Comparison of ENCODE assay signal across 28 cellular contexts in genomic region chr17:70239391-70239826, GRCh38.
DNase-seq lines count a peak whose midpoint lies in the region; ATAC-seq and TF ChIP-seq lines count a peak whose summit lies in the region.
"Had no signal": no experiment of that assay in that cellular context is flagged by ENCODE, and none has a peak within 500 bp of the region (broad histone marks: within the 10 kb centered on the region; RNA-seq: fewer than 3 reads in every experiment).

No MANE protein-coding gene starts in this region.

- no peaks in the 10 kb centered on the region for H3K27me3 Mint-ChIP-seq in mesothelial cell of epicardium (ENCODE audit: low read depth)
- H3K27me3 Mint-ChIP-seq: activated naive CD8-positive, alpha-beta T cell treated with anti-CD3 and anti-CD28 coated beads, Interleukin-2, amount 10 ng/mL, durations not matched to agents 7 days and 5 days; activated T-cell treated with anti-CD3 and anti-CD28 coated beads, Interleukin-2, amount 50 U/mL, for 24 hours; CD4-positive, alpha-beta T cell; central memory CD8-positive, alpha-beta T cell; IgD-negative memory B cell had no signal

- intact Hi-C loops in PC-9 (cut with micrococcal nuclease; ENCODE audit: unreplicated experiment): no loop called here
- intact Hi-C loops in Right ventricle myocardium inferior (cut with DNase I): no loop called here

- H3K27ac Mint-ChIP-seq in mesothelial cell of epicardium: peak overlapping the region; percentile 87
- H3K27ac Mint-ChIP-seq: activated naive CD8-positive, alpha-beta T cell treated with anti-CD3 and anti-CD28 coated beads, Interleukin-2, amount 10 ng/mL, durations not matched to agents 7 days and 5 days; activated T-cell treated with anti-CD3 and anti-CD28 coated beads, Interleukin-2, amount 50 U/mL, for 24 hours; CD4-positive, alpha-beta T cell; IgD-negative memory B cell; stimulated activated naive B cell treated with anti-CD40 and anti-IgM and Interleukin-4, amounts not matched to agents 10 μg/mL and 1 μg/mL and 100 μg/mL, for 72 hours; T-helper 1 cell treated with Interleukin-12 subunit alpha and Interleukin-12 subunit beta and Interleukin-4 antibody, amounts not matched to agents 30 μg/mL and 1 μg/mL, for 36 hours had no signal

- H3K36me3 Mint-ChIP-seq in mesothelial cell of epicardium: peaks cover 22% of the 10 kb centered on the region
- H3K36me3 Mint-ChIP-seq: activated naive CD8-positive, alpha-beta T cell treated with anti-CD3 and anti-CD28 coated beads, Interleukin-2, amount 10 ng/mL, durations not matched to agents 7 days and 5 days; IgD-negative memory B cell; stimulated activated naive B cell treated with anti-CD40 and anti-IgM and Interleukin-4, amounts not matched to agents 10 μg/mL and 1 μg/mL and 100 μg/mL, for 72 hours had no signal

- peak overlapping the region; percentile 26 for H3K4me3 Mint-ChIP-seq in mesothelial cell of epicardium
- H3K4me3 Mint-ChIP-seq: activated naive CD8-positive, alpha-beta T cell treated with anti-CD3 and anti-CD28 coated beads, Interleukin-2, amount 10 ng/mL, durations not matched to agents 7 days and 5 days; activated T-cell treated with anti-CD3 and anti-CD28 coated beads, Interleukin-2, amount 50 U/mL, for 24 hours; CD4-positive, alpha-beta T cell; central memory CD8-positive, alpha-beta T cell; IgD-negative memory B cell; neural crest cell; stimulated activated naive B cell treated with anti-CD40 and anti-IgM and Interleukin-4, amounts not matched to agents 10 μg/mL and 1 μg/mL and 100 μg/mL, for 72 hours; T-helper 1 cell treated with Interleukin-12 subunit alpha and Interleukin-12 subunit beta and Interleukin-4 antibody, amounts not matched to agents 30 μg/mL and 1 μg/mL, for 36 hours had no signal

- peaks cover 56% of the 10 kb centered on the region for H3K4me1 Mint-ChIP-seq in mesothelial cell of epicardium
- H3K4me1 Mint-ChIP-seq: activated naive CD8-positive, alpha-beta T cell treated with anti-CD3 and anti-CD28 coated beads, Interleukin-2, amount 10 ng/mL, durations not matched to agents 7 days and 5 days; central memory CD8-positive, alpha-beta T cell; IgD-negative memory B cell; neural crest cell; stimulated activated naive B cell treated with anti-CD40 and anti-IgM and Interleukin-4, amounts not matched to agents 10 μg/mL and 1 μg/mL and 100 μg/mL, for 72 hours had no signal

- H3K9me2 ChIP-seq in PC-9 (ENCODE audit: insufficient read depth): no peaks in the 10 kb centered on the region

- TF ChIP-seq CTCF in PC-9 (conservative IDR thresholded peaks at IDR 0.05): no peak
- no peak for TF ChIP-seq CTCF in mesothelial cell of epicardium (IDR thresholded peaks at IDR 0.05; ENCODE audit: unreplicated experiment)

- no TSS peak for BruUV-seq in PC-9 (replicated peaks; lab: Mats Ljungman, UMichigan)

- no peak overlapping the region for H3K4me3 ChIP-seq in PC-9
- H3K4me3 ChIP-seq: pancreas had no signal

- H2AFZ ChIP-seq in PC-9: no peak overlapping the region

- peak overlapping the region; percentile 27; the same call in 1 of the 2 replicates for H3K4me2 ChIP-seq in PC-9

- POLR2A ChIA-PET in PC-9 (lab: Charles Lee; ENCODE audit: unreplicated experiment): no interaction called here

- H3K4me1 ChIP-seq in PC-9 (replicated peaks; ENCODE audit: insufficient read depth): 0 out of 2 replicates have a peak, but pooled peaks cover 7% of the 10 kb centered on the region
- H3K4me1 ChIP-seq: pancreas had no signal

- H3K9me3 ChIP-seq in PC-9 (ENCODE audit: insufficient read depth, low read depth): no peaks in the 10 kb centered on the region; the same call in 1 of the 2 replicates
- H3K9me3 ChIP-seq: pancreas had no signal

- no peaks in the 10 kb centered on the region for H3F3A ChIP-seq in PC-9 (ENCODE audit: insufficient read depth, low read depth)

- no peaks in the 10 kb centered on the region; the same call in 1 of the 2 replicates for H3K27me3 ChIP-seq in PC-9 (ENCODE audit: insufficient read depth, low read depth)

- no peaks in the 10 kb centered on the region for H3K36me3 ChIP-seq in PC-9 (ENCODE audit: low read depth)
- H3K36me3 ChIP-seq: pancreas had no signal

- no peak for ATAC-seq in Right ventricle myocardium inferior
- ATAC-seq in HG02571 (IDR thresholded peaks at IDR 0.05; ENCODE audit: unreplicated experiment): no peak
- ATAC-seq: left cardiac atrium; pancreas; right cardiac atrium; stimulated activated naive B cell treated with anti-CD40 and anti-IgM and Interleukin-4, amounts not matched to agents 10 μg/mL and 1 μg/mL and 100 μg/mL, for 72 hours had no signal

- peaks cover 28% of the 10 kb centered on the region for H3K9me3 Mint-ChIP-seq in mesothelial cell of epicardium
- H3K9me3 Mint-ChIP-seq: activated naive CD8-positive, alpha-beta T cell treated with anti-CD3 and anti-CD28 coated beads, Interleukin-2, amount 10 ng/mL, durations not matched to agents 7 days and 5 days; activated T-cell treated with anti-CD3 and anti-CD28 coated beads, Interleukin-2, amount 50 U/mL, for 24 hours; T-helper 1 cell treated with Interleukin-12 subunit alpha and Interleukin-12 subunit beta and Interleukin-4 antibody, amounts not matched to agents 30 μg/mL and 1 μg/mL, for 36 hours had no signal

- CTCF ChIA-PET in PC-9 (lab: Charles Lee): no interaction called here

- H3K79me2 ChIP-seq in PC-9 (ENCODE audit: low read depth): no peaks in the 10 kb centered on the region

- no peaks in the 10 kb centered on the region for H4K20me1 ChIP-seq in PC-9 (ENCODE audit: insufficient read depth)

- peak; percentile 84 for DNase-seq in NCI-H510A treated with DMSO at 0.1 percent for 48 hours (lab: John Stamatoyannopoulos, UW)
- DNase-seq in NCI-H510A (lab: John Stamatoyannopoulos, UW): no peak
- no peak for DNase-seq in PC-9
- no peak for DNase-seq in mesothelial cell of epicardium (ENCODE audit: low spot score in 2 of 2, unreplicated experiment in 2 of 2)
- no peak for DNase-seq in activated CD4-positive, alpha-beta T cell treated with anti-CD3 and anti-CD28 coated beads, Interleukin-2, amount 50 U/mL, for 48 hours
- no peak for DNase-seq in NOMO-1 (lab: John Stamatoyannopoulos, UW; ENCODE audit: unreplicated experiment in 2 of 2)
- DNase-seq in Right ventricle myocardium inferior (ENCODE audit: missing footprints): no peak
- DNase-seq: activated CD8-positive, alpha-beta memory T cell treated with anti-CD3 and anti-CD28 coated beads for 24 hours; activated gamma-delta T cell; activated naive CD8-positive, alpha-beta T cell treated with anti-CD3 and anti-CD28 coated beads, Interleukin-2, amount 10 ng/mL, durations not matched to agents 7 days and 5 days; activated T-cell treated with anti-CD3 and anti-CD28 coated beads, Interleukin-2, amount 50 U/mL, for 24 hours; AML-193; CD4-positive, alpha-beta T cell; DMS 273 treated with DMSO at 0.1 percent for 48 hours; GOT3; hippocampal formation; left cardiac atrium; mammary epithelial cell; NCI-H1105; pancreas; right cardiac atrium; stimulated activated CD4-positive, alpha-beta T cell treated with anti-CD3 and anti-CD28 coated beads, Interleukin-12 subunit alpha, Interleukin-12 subunit beta, amount 100 ng/mL, for 4 hours; stimulated activated naive B cell treated with anti-CD40 and anti-IgM and Interleukin-4, amounts not matched to agents 10 μg/mL and 1 μg/mL and 100 μg/mL, for 72 hours had no signal

- H3K27ac ChIP-seq in PC-9: no peak overlapping the region
- H3K27ac ChIP-seq: pancreas had no signal
